1 cellular context compared by ENCODE assay signal in genomic region chr9:136119259-136120118, GRCh38.
TF ChIP-seq lines count a peak whose summit lies in the region.

No MANE protein-coding gene starts in this region.

TF ChIP-seq in K562, 482 proteins besides CTCF, POLR2A, EP300 and RAD21 (continued from another document):
- TF ChIP-seq ZBTB9 (CRISPR knock-in tag; IDR thresholded peaks at IDR 0.05) (peak; percentile 61; the same call in 1 of the 2 replicates), POU5F1 (IDR thresholded peaks at IDR 0.05; ENCODE audit: borderline replicate concordance, low read depth, low read length, partially characterized antibody) (no peak), BMI1 (IDR thresholded peaks at IDR 0.05; ENCODE audit: low read length) (no peak), TAF7 (tag; IDR thresholded peaks at IDR 0.05) (no peak), ILF3 (IDR thresholded peaks at IDR 0.05; ENCODE audit: borderline replicate concordance) (no peak), MLLT1 (IDR thresholded peaks at IDR 0.05) (no peak)
